Comparison of ENCODE assay signal across 16 cellular contexts in genomic region chr10:112465299-112465882, GRCh38. TPM values are rescaled to one million over a fixed set of nuclear protein-coding genes. Genes with fewer than 3 reads are reported as not detected.
DNase-seq lines count a peak whose midpoint lies in the region; ATAC-seq and TF ChIP-seq lines count a peak whose summit lies in the region.
"Had no signal": no experiment of that assay in that cellular context is flagged by ENCODE, and none has a peak within 500 bp of the region (broad histone marks: within the 10 kb centered on the region; RNA-seq: fewer than 3 reads in every experiment).

No MANE protein-coding gene starts in this region.

- CTCF ChIA-PET in HEK293 (lab: Yijun Ruan, JAX), result interaction anchor here (0.7 to 0.9 kb wide), 3 partner anchors 7 to 120 kb away, joined by 3 read pairs; no protein-coding TSS in a partner anchor
- CTCF ChIA-PET in Panc1 (lab: Charles Lee), result no interaction called here

- intact Hi-C loops in Panc1 (cut with micrococcal nuclease; ENCODE audit: unreplicated experiment) (no loop called here), transverse colon (cut with DNase I; ENCODE audit: low total_unique reads) (no loop called here)

- no peak for ATAC-seq in Panc1
- peak; percentile 45 for ATAC-seq in stimulated activated effector memory CD8-positive, alpha-beta T cell treated with anti-CD3 and anti-CD28 coated beads, Interleukin-12 subunit alpha, Interleukin-12 subunit beta, amount 100 ng/mL, for 72 hours
- ATAC-seq: A549 had no signal

- no peaks in the 10 kb centered on the region for H3K27me3 Mint-ChIP-seq in activated T-cell treated with anti-CD3 and anti-CD28 coated beads, Interleukin-2, amount 50 U/mL, for 24 hours

- POLR2A ChIA-PET in HEK293 (lab: Yijun Ruan, JAX), result no interaction called here
- POLR2A ChIA-PET in Panc1 (lab: Charles Lee), result no interaction called here

- peak overlapping the region; percentile 28 for H3K27ac Mint-ChIP-seq in activated T-cell treated with anti-CD3 and anti-CD28 coated beads, Interleukin-2, amount 50 U/mL, for 24 hours
- H3K27ac Mint-ChIP-seq in stimulated activated effector memory CD8-positive, alpha-beta T cell treated with anti-CD3 and anti-CD28 coated beads, Interleukin-12 subunit alpha, Interleukin-12 subunit beta, amount 100 ng/mL, for 72 hours, result no peak overlapping the region
- H3K27ac Mint-ChIP-seq: CD14-positive monocyte had no signal

- H3K9me3 ChIP-seq in HEK293 (ENCODE audit: control insufficient read depth, insufficient read depth, low read depth, low read length) (no peaks in the 10 kb centered on the region), Panc1 (ENCODE audit: control insufficient read depth, insufficient read depth, low read depth, low read length) (no peaks in the 10 kb centered on the region), transverse colon (no peaks in the 10 kb centered on the region)

- no peak for TF ChIP-seq CTCF in HEK293 (tag by site-specific recombination; IDR thresholded peaks at IDR 0.05)
- no peak for TF ChIP-seq CTCF in Panc1 (IDR thresholded peaks at IDR 0.05)
- TF ChIP-seq CTCF in transverse colon (IDR thresholded peaks at IDR 0.05), result no peak

- no peak overlapping the region for H3K4me3 Mint-ChIP-seq in activated T-cell treated with anti-CD3 and anti-CD28 coated beads, Interleukin-2, amount 50 U/mL, for 24 hours
- no peak overlapping the region for H3K4me3 Mint-ChIP-seq in stimulated activated effector memory CD8-positive, alpha-beta T cell treated with anti-CD3 and anti-CD28 coated beads, Interleukin-12 subunit alpha, Interleukin-12 subunit beta, amount 100 ng/mL, for 72 hours
- H3K4me3 Mint-ChIP-seq: CD14-positive monocyte had no signal

- H3K9me3 Mint-ChIP-seq in activated T-cell treated with anti-CD3 and anti-CD28 coated beads, Interleukin-2, amount 50 U/mL, for 24 hours, result peaks cover 5% of the 10 kb centered on the region
- H3K9me3 Mint-ChIP-seq in stimulated activated effector memory CD8-positive, alpha-beta T cell treated with anti-CD3 and anti-CD28 coated beads, Interleukin-12 subunit alpha, Interleukin-12 subunit beta, amount 100 ng/mL, for 72 hours, result no peaks in the 10 kb centered on the region

- peaks cover 72% of the 10 kb centered on the region for H3K36me3 Mint-ChIP-seq in activated T-cell treated with anti-CD3 and anti-CD28 coated beads, Interleukin-2, amount 50 U/mL, for 24 hours (ENCODE audit: low read depth)
- H3K36me3 Mint-ChIP-seq in stimulated activated effector memory CD8-positive, alpha-beta T cell treated with anti-CD3 and anti-CD28 coated beads, Interleukin-12 subunit alpha, Interleukin-12 subunit beta, amount 100 ng/mL, for 72 hours, result peaks cover 63% of the 10 kb centered on the region

- in situ Hi-C loops in Panc1 (cut with HindIII; ENCODE audit: low pct_unique_long_range_greater_than_20kb, low sequenced_read_pairs) (no loop called here), transverse colon (cut with MboI; ENCODE audit: low pct_ligation_motif_present in 1 of 4, low pct_unique_long_range_greater_than_20kb in 1 of 4, low sequenced_read_pairs in 3 of 4) (loop anchor here in 1 of 4 donors (25.0 kb wide), 1 partner anchor 922 kb away; no protein-coding TSS in a partner anchor)

- H3K4me1 Mint-ChIP-seq in activated T-cell treated with anti-CD3 and anti-CD28 coated beads, Interleukin-2, amount 50 U/mL, for 24 hours (ENCODE audit: low read depth), result peaks cover 25% of the 10 kb centered on the region
- H3K4me1 Mint-ChIP-seq in stimulated activated effector memory CD8-positive, alpha-beta T cell treated with anti-CD3 and anti-CD28 coated beads, Interleukin-12 subunit alpha, Interleukin-12 subunit beta, amount 100 ng/mL, for 72 hours, result peaks cover 14% of the 10 kb centered on the region
- H3K4me1 Mint-ChIP-seq: CD14-positive monocyte had no signal

- no peaks in the 10 kb centered on the region for H3K4me1 ChIP-seq in HEK293 (ENCODE audit: control insufficient read depth, insufficient read depth, low read length)
- H3K4me1 ChIP-seq in Panc1 (ENCODE audit: control insufficient read depth, insufficient read depth, low read length), result no peaks in the 10 kb centered on the region
- H3K4me1 ChIP-seq in transverse colon, result no peaks in the 10 kb centered on the region

- 84 to 87% methylated on average over 3 of the region's 3 CpGs for WGBS in transverse colon (ENCODE audit: low coverage in 1 of 2), 2 donors

- H3K27ac ChIP-seq in HEK293 (ENCODE audit: extremely low read depth, low read depth, low read length), result no peak overlapping the region
- H3K27ac ChIP-seq in Panc1 (ENCODE audit: low read length), result no peak overlapping the region
- no peak overlapping the region for H3K27ac ChIP-seq in transverse colon
- H3K27ac ChIP-seq: A549 had no signal

- H3K4me3 ChIP-seq in HEK293 (ENCODE audit: low read depth, low read length) (no peak overlapping the region), Panc1 (ENCODE audit: low read depth in 2 of 2, low read length in 2 of 2) (no peak overlapping the region), transverse colon (no peak overlapping the region)
- H3K4me3 ChIP-seq: A549 had no signal

- TF ChIP-seq POLR2A in transverse colon (IDR thresholded peaks at IDR 0.05), result no peak

- DNase-seq in activated T-cell treated with anti-CD3 and anti-CD28 coated beads, Interleukin-2, amount 50 U/mL, for 24 hours, result no peak
- DNase-seq in activated T-cell treated with anti-CD3 and anti-CD28 coated beads, Interleukin-2, amount 50 U/mL, for 1 hour, result no peak
- DNase-seq in Panc1 (ENCODE audit: low read depth, low spot score) (no peak), transverse colon (no peak), HPDE6-E6E7 (ENCODE audit: extremely low spot score) (no peak)
- no peak for DNase-seq in stimulated activated effector memory CD8-positive, alpha-beta T cell treated with anti-CD3 and anti-CD28 coated beads, Interleukin-12 subunit alpha, Interleukin-12 subunit beta, amount 100 ng/mL, for 72 hours (ENCODE audit: low spot score in 2 of 2)
- DNase-seq: COR-L47, DMS53, GOT3, Kasumi-1, NCI-H1417 treated with DMSO at 0.1 percent for 48 hours, NCI-H2029, NCI-H510A had no signal

- H3K36me3 ChIP-seq in HEK293 (ENCODE audit: control insufficient read depth in 2 of 2, insufficient read depth in 1 of 2, low read length in 2 of 2) (peaks cover 19 to 28% of the 10 kb centered on the region in 2 experiments), Panc1 (ENCODE audit: control insufficient read depth, insufficient read depth, low read length) (peaks cover 10% of the 10 kb centered on the region; the same call in 1 of the 2 replicates), transverse colon (peaks cover 0 to 25% (median 12%) of the 10 kb centered on the region in 4 donors)

- no peak for TF ChIP-seq EP300 in transverse colon (IDR thresholded peaks at IDR 0.05; ENCODE audit: low read depth)

- BruUV-seq in Panc1 (replicated peaks; lab: Mats Ljungman, UMichigan), result TSS peak; percentile 17

- H3K27me3 ChIP-seq in Panc1 (ENCODE audit: control insufficient read depth, insufficient read depth, low read length) (no peaks in the 10 kb centered on the region), transverse colon (no peaks in the 10 kb centered on the region)

TF ChIP-seq in HEK293, 187 proteins besides CTCF, POLR2A, EP300 and RAD21:
- TF ChIP-seq ZNF146 (tag by site-specific recombination; IDR thresholded peaks at IDR 0.05) (peak; percentile 75), ZFP37 (tag by site-specific recombination; IDR thresholded peaks at IDR 0.05) (no peak)

RNA-seq across cellular contexts. Expression of gene VTI1A, which starts 18.4 kb away (rescaled TPM):
- total RNA-seq in Panc1 (2021; ENCODE audit: unreplicated experiment) (36.3 TPM), transverse colon (100 to 1,000 TPM in 3 of 4 donors, 10 to 100 TPM in 1; 65.8 to 211 (median 149) TPM)
- 12.8 TPM for polyA plus RNA-seq in Panc1 (2012; ENCODE audit: insufficient read length)

RNA-seq across cellular contexts. Expression of gene ZDHHC6, which starts 18.7 kb away (rescaled TPM):
- total RNA-seq in Panc1 (2021; ENCODE audit: unreplicated experiment) (40.3 TPM), transverse colon (10 to 100 TPM; 13.1 to 46.4 (median 24.6) TPM)
- 26.2 TPM for polyA plus RNA-seq in Panc1 (2012; ENCODE audit: insufficient read length)
